15 cellular contexts compared by ENCODE assay signal in genomic region chr1:199172286-199173124, GRCh38.
DNase-seq lines count a peak whose midpoint lies in the region; ATAC-seq and TF ChIP-seq lines count a peak whose summit lies in the region.
"Had no signal": no experiment of that assay in that cellular context is flagged by ENCODE, and none has a peak within 500 bp of the region (broad histone marks: within the 10 kb centered on the region; RNA-seq: fewer than 3 reads in every experiment).

No MANE protein-coding gene starts in this region.

- no peak overlapping the region for H2BK120ac ChIP-seq in trophoblast cell (ENCODE audit: insufficient read depth, low read length, poor library complexity)

- no peaks in the 10 kb centered on the region for H3K27me3 ChIP-seq in trophoblast cell (ENCODE audit: insufficient read depth, low read length)
- H3K27me3 ChIP-seq: MG63 had no signal

- no peak for DNase-seq in T-helper 2 cell treated with Interferon-gamma antibody and Interleukin-4, amounts not matched to agents 5 μg/mL and 100 μg/mL, for 36 hours (ENCODE audit: low spot score)
- no peak for DNase-seq in T-helper 2 cell
- peak; percentile 3 for DNase-seq in HFFc6
- DNase-seq in SK-N-MC (ENCODE audit: low read depth, low spot score) = no peak
- peak; percentile 60 to 78 for DNase-seq in trophoblast cell
- no peak for DNase-seq in SKM-1 treated with dmso at 0.1 percent for 144 hours (lab: John Stamatoyannopoulos, UW; ENCODE audit: unreplicated experiment)
- DNase-seq in AG20443 (ENCODE audit: low spot score) = no peak
- DNase-seq: 8988T; GDM1; MG63; NCI-H345; stimulated activated CD4-positive, alpha-beta T cell treated with anti-CD3 and anti-CD28 coated beads, Interleukin-12 subunit alpha, Interleukin-12 subunit beta, amount 100 ng/mL, for 4 hours; stimulated activated naive CD4-positive, alpha-beta T cell treated with Interleukin-2 at 50 U/mL for 16 hours had no signal

- H4K91ac ChIP-seq in trophoblast cell (ENCODE audit: low read depth, low read length) = no peak overlapping the region

- no peaks in the 10 kb centered on the region; the same call in 1 of the 2 replicates for H3K9me3 ChIP-seq in SK-N-MC (ENCODE audit: low read depth, low read length)
- H3K9me3 ChIP-seq in trophoblast cell (ENCODE audit: insufficient read depth, low read depth, low read length) = no peaks in the 10 kb centered on the region
- H3K9me3 ChIP-seq: MG63 had no signal

- peaks cover 26% of the 10 kb centered on the region for H3K36me3 ChIP-seq in SK-N-MC (ENCODE audit: insufficient read depth, low read length)
- H3K36me3 ChIP-seq in trophoblast cell (ENCODE audit: control insufficient read depth in 1 of 2, insufficient read depth in 2 of 2, low read length in 2 of 2) = no peaks in the 10 kb centered on the region
- H3K36me3 ChIP-seq: MG63 had no signal

- H2BK5ac ChIP-seq in trophoblast cell (ENCODE audit: low read depth, low read length, poor library complexity) = no peak overlapping the region

- H3K27ac Mint-ChIP-seq in T-helper 2 cell treated with Interferon-gamma antibody and Interleukin-4, amounts not matched to agents 5 μg/mL and 100 μg/mL, for 36 hours = peak overlapping the region; percentile 27
- H3K27ac Mint-ChIP-seq in HFFc6 = no peak overlapping the region

- no peaks in the 10 kb centered on the region for H3K36me3 Mint-ChIP-seq in T-helper 2 cell treated with Interferon-gamma antibody and Interleukin-4, amounts not matched to agents 5 μg/mL and 100 μg/mL, for 36 hours (ENCODE audit: low read depth)
- no peaks in the 10 kb centered on the region for H3K36me3 Mint-ChIP-seq in HFFc6 (ENCODE audit: low read depth)
- H3K36me3 Mint-ChIP-seq: naive thymus-derived CD8-positive, alpha-beta T cell had no signal

- peaks cover 34% of the 10 kb centered on the region for H3K27me3 Mint-ChIP-seq in T-helper 2 cell treated with Interferon-gamma antibody and Interleukin-4, amounts not matched to agents 5 μg/mL and 100 μg/mL, for 36 hours (ENCODE audit: low read depth)
- no peaks in the 10 kb centered on the region; the same call in none of the 2 replicates for H3K27me3 Mint-ChIP-seq in HFFc6 (ENCODE audit: insufficient read depth)

- no peak overlapping the region for H2AK5ac ChIP-seq in trophoblast cell (ENCODE audit: low read length)

- H3K4me3 ChIP-seq in SK-N-MC (no peak overlapping the region), trophoblast cell (ENCODE audit: low read depth, low read length) (no peak overlapping the region)
- H3K4me3 ChIP-seq: MG63 had no signal

- no peaks in the 10 kb centered on the region for H3K4me1 ChIP-seq in trophoblast cell (ENCODE audit: control insufficient read depth in 1 of 2, insufficient read depth in 2 of 2, low read length in 2 of 2)

- no peak overlapping the region for H3K4me3 Mint-ChIP-seq in T-helper 2 cell treated with Interferon-gamma antibody and Interleukin-4, amounts not matched to agents 5 μg/mL and 100 μg/mL, for 36 hours
- H3K4me3 Mint-ChIP-seq in HFFc6 = no peak overlapping the region

- no peak overlapping the region for H3K18ac ChIP-seq in trophoblast cell (ENCODE audit: low read length)

- TF ChIP-seq CTCF in HFFc6 (IDR thresholded peaks at IDR 0.05) = no peak

- WGBS in trophoblast cell (ENCODE audit: extremely low coverage, insufficient coverage, insufficient read length) = no CpG with 5 or more reads among the region's 4 CpGs

- H4K8ac ChIP-seq in trophoblast cell (ENCODE audit: low read depth, low read length) = no peak overlapping the region

- no peak overlapping the region for H2BK12ac ChIP-seq in trophoblast cell (ENCODE audit: low read length)

- no peaks in the 10 kb centered on the region for H3K79me1 ChIP-seq in trophoblast cell (ENCODE audit: low read length)

- H3K9me3 Mint-ChIP-seq in T-helper 2 cell treated with Interferon-gamma antibody and Interleukin-4, amounts not matched to agents 5 μg/mL and 100 μg/mL, for 36 hours = peaks cover 3% of the 10 kb centered on the region
- H3K9me3 Mint-ChIP-seq in HFFc6 = no peaks in the 10 kb centered on the region
- H3K9me3 Mint-ChIP-seq: naive thymus-derived CD8-positive, alpha-beta T cell had no signal

- H3K9ac ChIP-seq in SK-N-MC (ENCODE audit: insufficient read length) (no peak overlapping the region), trophoblast cell (ENCODE audit: low read length) (no peak overlapping the region)

- no peaks in the 10 kb centered on the region for H3K79me2 ChIP-seq in trophoblast cell (ENCODE audit: control insufficient read depth, insufficient read depth, low read length, poor library complexity)

- H3K4ac ChIP-seq in trophoblast cell (ENCODE audit: low read depth, low read length) = no peak overlapping the region

- no peak overlapping the region for H3K23ac ChIP-seq in trophoblast cell (ENCODE audit: low read length)

- peak overlapping the region; percentile 44 for H3K27ac ChIP-seq in SK-N-MC
- no peak overlapping the region for H3K27ac ChIP-seq in trophoblast cell (ENCODE audit: low read depth, low read length)

- H4K12ac ChIP-seq in trophoblast cell (ENCODE audit: low read depth, low read length) = no peak overlapping the region

- H3K14ac ChIP-seq in trophoblast cell (ENCODE audit: low read length) = no peak overlapping the region

- H2AFZ ChIP-seq in trophoblast cell (ENCODE audit: insufficient read depth, low read length, poor library complexity) = no peak overlapping the region

- no peak for ATAC-seq in HG02981 (IDR thresholded peaks at IDR 0.05; ENCODE audit: unreplicated experiment)

- no peak overlapping the region for H3K4me2 ChIP-seq in trophoblast cell (ENCODE audit: low read length)

- H3K4me1 Mint-ChIP-seq in T-helper 2 cell treated with Interferon-gamma antibody and Interleukin-4, amounts not matched to agents 5 μg/mL and 100 μg/mL, for 36 hours (ENCODE audit: low read depth) = peaks cover 47% of the 10 kb centered on the region
- peaks cover 6% of the 10 kb centered on the region; the same call in 1 of the 2 replicates for H3K4me1 Mint-ChIP-seq in HFFc6 (ENCODE audit: low read depth)

Comparison
In these comparisons a context has a peak if more than half of its experiments do, and no peak if none do; other contexts are left out.
1. DNase-seq: peak in HFFc6 (single experiment) and trophoblast cell (2 of 2); none in T-helper 2 cell treated with Interferon-gamma antibody and Interleukin-4, amounts not matched to agents 5 μg/mL and 100 μg/mL, for 36 hours (single experiment), T-helper 2 cell (0 of 5), SK-N-MC (single experiment), SKM-1 treated with dmso at 0.1 percent for 144 hours (single experiment) and AG20443 (single experiment).